Comparison of ENCODE assay signal across 1 cellular context in the genomic region with DNA sequence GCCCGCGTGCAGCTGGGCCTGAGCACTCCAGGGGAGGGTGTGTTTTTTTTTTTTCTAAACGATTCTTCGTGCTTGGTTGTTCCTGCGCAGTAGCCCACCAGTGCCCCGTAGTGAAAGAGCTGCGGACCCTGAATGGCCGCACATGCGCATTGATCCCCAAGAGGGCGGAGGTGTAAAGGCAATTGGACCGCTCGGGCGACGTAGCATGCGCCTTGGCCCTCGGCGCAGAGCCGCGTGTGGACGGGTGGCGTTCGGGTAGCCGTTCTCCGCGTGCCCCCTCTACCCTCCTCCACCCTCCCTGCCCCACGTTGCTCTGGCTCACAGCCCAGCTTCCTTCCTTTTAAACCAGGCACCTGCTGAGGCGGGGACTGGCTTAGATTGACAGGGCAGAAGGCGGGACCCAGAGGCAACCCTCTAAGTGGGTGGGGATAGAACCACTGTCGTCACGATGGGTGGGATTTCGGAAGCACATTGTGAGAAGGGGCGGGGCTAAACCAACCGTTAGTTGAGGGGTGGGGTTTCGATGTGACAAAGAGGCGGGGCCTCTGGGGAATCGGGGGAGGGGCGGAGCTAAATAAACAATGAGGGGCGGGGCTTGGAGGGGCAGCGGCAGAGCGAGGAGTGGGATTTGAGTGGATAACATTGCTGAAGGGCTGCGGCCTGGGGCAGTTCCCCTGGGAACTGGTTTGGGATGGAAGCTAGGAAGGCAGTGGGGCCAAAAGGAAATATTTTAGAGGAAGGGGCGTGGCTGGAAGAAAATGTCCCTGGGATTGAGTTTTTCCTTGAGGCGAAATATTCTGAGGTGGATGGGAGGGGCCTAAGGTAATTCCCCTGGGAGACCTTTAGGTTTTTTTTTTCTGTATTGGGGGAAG.
TF ChIP-seq lines count a peak whose summit lies in the region.

No MANE protein-coding gene starts in this region.

TF ChIP-seq in K562, 482 proteins besides CTCF, POLR2A, EP300 and RAD21 (continued from another document and continues in another):
- TF ChIP-seq HNRNPUL1 (IDR thresholded peaks at IDR 0.05; ENCODE audit: low read length) (no peak), HNRNPK (IDR thresholded peaks at IDR 0.05; ENCODE audit: low read depth, low read length, poor library complexity, severe bottlenecking) (no peak), LCOR (CRISPR knock-in tag; IDR thresholded peaks at IDR 0.05) (no peak; the same call in 1 of the 2 replicates), NFXL1 (CRISPR knock-in tag; IDR thresholded peaks at IDR 0.05) (peak; percentile 77; the same call in 1 of the 2 replicates), ZNF232 (CRISPR knock-in tag; IDR thresholded peaks at IDR 0.05) (no peak), ZNF384 (IDR thresholded peaks at IDR 0.05; ENCODE audit: low read depth, low read length) (peak; percentile 8; the same call in 1 of the 2 replicates), ZNF696 (CRISPR knock-in tag; conservative IDR thresholded peaks at IDR 0.05) (no peak), ZNF3 (CRISPR knock-in tag; IDR thresholded peaks at IDR 0.05) (no peak), RBM15 (IDR thresholded peaks at IDR 0.05; ENCODE audit: insufficient read depth, low read length) (no peak), ZNF707 (CRISPR knock-in tag; conservative IDR thresholded peaks at IDR 0.05) (0 out of 2 replicates have a peak, but pooled peaks have one; percentile 20), PCBP1 (IDR thresholded peaks at IDR 0.05; ENCODE audit: low read depth, low read length, poor library complexity, severe bottlenecking) (peak; percentile 43), LARP7 (IDR thresholded peaks at IDR 0.05) (no peak), SMARCA5 (IDR thresholded peaks at IDR 0.05) (no peak), PHF8 (IDR thresholded peaks at IDR 0.05; ENCODE audit: borderline replicate concordance, low read length) (peak; percentile 80), ZNF699 (CRISPR knock-in tag; IDR thresholded peaks at IDR 0.05; ENCODE audit: insufficient replicate concordance) (no peak), CHD1 (IDR thresholded peaks at IDR 0.05; ENCODE audit: low read length) (peak; percentile 31), RBM14 (IDR thresholded peaks at IDR 0.05; ENCODE audit: borderline replicate concordance, insufficient read depth, low read depth, low read length) (no peak), POLR2G (IDR thresholded peaks at IDR 0.05; ENCODE audit: low read depth, low read length) (peak; percentile 91), ZFP36 (IDR thresholded peaks at IDR 0.05; ENCODE audit: low read depth, low read length, partially characterized antibody) (no peak), FOXM1 (IDR thresholded peaks at IDR 0.05; ENCODE audit: low read depth) (no peak), FOXM1 (CRISPR knock-in tag; IDR thresholded peaks at IDR 0.05; ENCODE audit: low read depth) (peak; percentile 84; the same call in 1 of the 2 replicates), SRSF7 (optimal IDR thresholded peaks at IDR 0.05; ENCODE audit: low read depth, low read length) (no peak), ETS2 (tag; IDR thresholded peaks at IDR 0.05; ENCODE audit: borderline replicate concordance, poor library complexity, severe bottlenecking) (no peak), ZBTB8A (IDR thresholded peaks at IDR 0.05; ENCODE audit: partially characterized antibody) (no peak), ZNF778 (CRISPR knock-in tag; IDR thresholded peaks at IDR 0.05) (no peak), GTF2E2 (tag; IDR thresholded peaks at IDR 0.05) (no peak; the same call in 1 of the 2 replicates), ZNF436 (CRISPR knock-in tag; IDR thresholded peaks at IDR 0.05) (0 out of 2 replicates have a peak, but pooled peaks have one; percentile 53), SP2 (IDR thresholded peaks at IDR 0.05; ENCODE audit: extremely low read depth, low read depth, low read length, poor library complexity, severe bottlenecking) (peak; percentile 6), ZNF57 (CRISPR knock-in tag; IDR thresholded peaks at IDR 0.05) (peak; percentile 57; the same call in 1 of the 2 replicates)
- TF ChIP-seq, protein P1, sequence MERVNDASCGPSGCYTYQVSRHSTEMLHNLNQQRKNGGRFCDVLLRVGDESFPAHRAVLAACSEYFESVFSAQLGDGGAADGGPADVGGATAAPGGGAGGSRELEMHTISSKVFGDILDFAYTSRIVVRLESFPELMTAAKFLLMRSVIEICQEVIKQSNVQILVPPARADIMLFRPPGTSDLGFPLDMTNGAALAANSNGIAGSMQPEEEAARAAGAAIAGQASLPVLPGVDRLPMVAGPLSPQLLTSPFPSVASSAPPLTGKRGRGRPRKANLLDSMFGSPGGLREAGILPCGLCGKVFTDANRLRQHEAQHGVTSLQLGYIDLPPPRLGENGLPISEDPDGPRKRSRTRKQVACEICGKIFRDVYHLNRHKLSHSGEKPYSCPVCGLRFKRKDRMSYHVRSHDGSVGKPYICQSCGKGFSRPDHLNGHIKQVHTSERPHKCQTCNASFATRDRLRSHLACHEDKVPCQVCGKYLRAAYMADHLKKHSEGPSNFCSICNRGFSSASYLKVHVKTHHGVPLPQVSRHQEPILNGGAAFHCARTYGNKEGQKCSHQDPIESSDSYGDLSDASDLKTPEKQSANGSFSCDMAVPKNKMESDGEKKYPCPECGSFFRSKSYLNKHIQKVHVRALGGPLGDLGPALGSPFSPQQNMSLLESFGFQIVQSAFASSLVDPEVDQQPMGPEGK (CRISPR knock-in tag; IDR thresholded peaks at IDR 0.05; ENCODE audit: borderline replicate concordance) = no peak
- TF ChIP-seq, protein P2, sequence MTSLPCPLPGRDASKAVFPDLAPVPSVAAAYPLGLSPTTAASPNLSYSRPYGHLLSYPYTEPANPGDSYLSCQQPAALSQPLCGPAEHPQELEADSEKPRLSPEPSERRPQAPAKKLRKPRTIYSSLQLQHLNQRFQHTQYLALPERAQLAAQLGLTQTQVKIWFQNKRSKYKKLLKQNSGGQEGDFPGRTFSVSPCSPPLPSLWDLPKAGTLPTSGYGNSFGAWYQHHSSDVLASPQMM (CRISPR knock-in tag; IDR thresholded peaks at IDR 0.05) = no peak
- TF ChIP-seq, protein P3, sequence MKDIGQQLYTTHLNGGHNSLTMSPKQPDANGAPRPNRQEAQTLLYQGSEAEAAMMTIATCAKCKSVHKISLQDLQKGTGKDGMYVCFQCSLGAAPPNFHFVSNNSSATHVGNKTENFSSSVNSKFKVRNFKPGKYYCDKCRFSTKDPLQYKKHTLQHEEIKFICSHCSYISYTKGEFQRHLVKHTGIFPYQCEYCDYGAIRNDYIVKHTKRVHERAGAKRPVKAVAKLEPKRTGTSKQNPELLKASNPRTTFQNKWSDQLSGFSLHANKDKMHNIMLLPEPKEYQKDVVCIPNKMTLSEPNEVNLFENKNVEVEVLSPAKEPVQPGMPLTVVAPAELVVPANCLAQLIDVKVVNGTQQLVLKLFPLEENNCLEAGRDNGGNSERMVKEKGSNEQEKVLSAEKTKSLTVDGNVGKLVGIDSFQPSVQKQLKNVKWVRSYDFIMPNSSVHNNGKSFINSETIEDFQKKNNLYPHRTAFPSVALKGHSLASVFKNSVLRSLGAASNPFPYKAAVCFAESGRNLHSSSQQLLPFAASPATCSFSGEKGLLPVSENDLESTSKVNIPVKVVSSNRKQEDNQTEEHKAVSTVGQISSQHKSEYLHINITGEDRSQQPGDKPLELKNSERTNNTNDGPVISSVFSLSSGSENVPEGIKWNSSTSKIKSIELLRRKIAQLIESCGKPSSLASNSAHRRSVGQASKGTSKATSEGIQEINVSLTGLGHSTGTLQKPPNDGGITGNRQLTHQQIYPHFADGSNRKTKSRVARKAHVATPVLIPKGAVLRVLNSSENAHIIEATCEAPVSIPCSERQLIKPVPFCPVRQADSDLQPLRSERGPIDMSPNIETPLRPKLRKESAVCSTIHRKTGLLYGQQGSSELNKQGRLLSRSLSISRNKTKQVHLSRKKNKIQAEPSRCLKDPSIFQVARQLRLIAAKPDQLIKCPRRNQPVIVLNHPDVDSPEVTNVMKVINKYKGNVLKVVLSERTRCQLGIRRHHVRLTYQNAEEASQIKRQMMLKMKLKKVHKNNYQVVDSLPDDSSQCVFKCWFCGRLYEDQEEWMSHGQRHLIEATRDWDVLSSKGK (CRISPR knock-in tag; IDR thresholded peaks at IDR 0.05) = no peak
- TF ChIP-seq, protein P4, sequence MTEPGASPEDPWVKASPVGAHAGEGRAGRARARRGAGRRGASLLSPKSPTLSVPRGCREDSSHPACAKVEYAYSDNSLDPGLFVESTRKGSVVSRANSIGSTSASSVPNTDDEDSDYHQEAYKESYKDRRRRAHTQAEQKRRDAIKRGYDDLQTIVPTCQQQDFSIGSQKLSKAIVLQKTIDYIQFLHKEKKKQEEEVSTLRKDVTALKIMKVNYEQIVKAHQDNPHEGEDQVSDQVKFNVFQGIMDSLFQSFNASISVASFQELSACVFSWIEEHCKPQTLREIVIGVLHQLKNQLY (CRISPR knock-in tag; conservative IDR thresholded peaks at IDR 0.05) = 0 out of 4 replicates have a peak, but pooled peaks of 1 of the 2 experiments have one; percentile 31
- TF ChIP-seq, protein P5, sequence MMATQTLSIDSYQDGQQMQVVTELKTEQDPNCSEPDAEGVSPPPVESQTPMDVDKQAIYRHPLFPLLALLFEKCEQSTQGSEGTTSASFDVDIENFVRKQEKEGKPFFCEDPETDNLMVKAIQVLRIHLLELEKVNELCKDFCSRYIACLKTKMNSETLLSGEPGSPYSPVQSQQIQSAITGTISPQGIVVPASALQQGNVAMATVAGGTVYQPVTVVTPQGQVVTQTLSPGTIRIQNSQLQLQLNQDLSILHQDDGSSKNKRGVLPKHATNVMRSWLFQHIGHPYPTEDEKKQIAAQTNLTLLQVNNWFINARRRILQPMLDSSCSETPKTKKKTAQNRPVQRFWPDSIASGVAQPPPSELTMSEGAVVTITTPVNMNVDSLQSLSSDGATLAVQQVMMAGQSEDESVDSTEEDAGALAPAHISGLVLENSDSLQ (IDR thresholded peaks at IDR 0.05) = peak; percentile 99
- TF ChIP-seq, protein P6, sequence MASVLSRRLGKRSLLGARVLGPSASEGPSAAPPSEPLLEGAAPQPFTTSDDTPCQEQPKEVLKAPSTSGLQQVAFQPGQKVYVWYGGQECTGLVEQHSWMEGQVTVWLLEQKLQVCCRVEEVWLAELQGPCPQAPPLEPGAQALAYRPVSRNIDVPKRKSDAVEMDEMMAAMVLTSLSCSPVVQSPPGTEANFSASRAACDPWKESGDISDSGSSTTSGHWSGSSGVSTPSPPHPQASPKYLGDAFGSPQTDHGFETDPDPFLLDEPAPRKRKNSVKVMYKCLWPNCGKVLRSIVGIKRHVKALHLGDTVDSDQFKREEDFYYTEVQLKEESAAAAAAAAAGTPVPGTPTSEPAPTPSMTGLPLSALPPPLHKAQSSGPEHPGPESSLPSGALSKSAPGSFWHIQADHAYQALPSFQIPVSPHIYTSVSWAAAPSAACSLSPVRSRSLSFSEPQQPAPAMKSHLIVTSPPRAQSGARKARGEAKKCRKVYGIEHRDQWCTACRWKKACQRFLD (CRISPR knock-in tag; IDR thresholded peaks at IDR 0.05) = peak; percentile 28; the same call in 1 of the 2 replicates
- TF ChIP-seq, protein P7, sequence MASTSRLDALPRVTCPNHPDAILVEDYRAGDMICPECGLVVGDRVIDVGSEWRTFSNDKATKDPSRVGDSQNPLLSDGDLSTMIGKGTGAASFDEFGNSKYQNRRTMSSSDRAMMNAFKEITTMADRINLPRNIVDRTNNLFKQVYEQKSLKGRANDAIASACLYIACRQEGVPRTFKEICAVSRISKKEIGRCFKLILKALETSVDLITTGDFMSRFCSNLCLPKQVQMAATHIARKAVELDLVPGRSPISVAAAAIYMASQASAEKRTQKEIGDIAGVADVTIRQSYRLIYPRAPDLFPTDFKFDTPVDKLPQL (IDR thresholded peaks at IDR 0.05; ENCODE audit: extremely low read depth, insufficient read length) = peak; percentile 58
- TF ChIP-seq, protein P8, sequence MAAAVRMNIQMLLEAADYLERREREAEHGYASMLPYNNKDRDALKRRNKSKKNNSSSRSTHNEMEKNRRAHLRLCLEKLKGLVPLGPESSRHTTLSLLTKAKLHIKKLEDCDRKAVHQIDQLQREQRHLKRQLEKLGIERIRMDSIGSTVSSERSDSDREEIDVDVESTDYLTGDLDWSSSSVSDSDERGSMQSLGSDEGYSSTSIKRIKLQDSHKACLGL (CRISPR knock-in tag; IDR thresholded peaks at IDR 0.05; ENCODE audit: borderline replicate concordance, poor library complexity, severe bottlenecking) = peak; percentile 21
- TF ChIP-seq, protein P9, sequence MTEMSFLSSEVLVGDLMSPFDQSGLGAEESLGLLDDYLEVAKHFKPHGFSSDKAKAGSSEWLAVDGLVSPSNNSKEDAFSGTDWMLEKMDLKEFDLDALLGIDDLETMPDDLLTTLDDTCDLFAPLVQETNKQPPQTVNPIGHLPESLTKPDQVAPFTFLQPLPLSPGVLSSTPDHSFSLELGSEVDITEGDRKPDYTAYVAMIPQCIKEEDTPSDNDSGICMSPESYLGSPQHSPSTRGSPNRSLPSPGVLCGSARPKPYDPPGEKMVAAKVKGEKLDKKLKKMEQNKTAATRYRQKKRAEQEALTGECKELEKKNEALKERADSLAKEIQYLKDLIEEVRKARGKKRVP (CRISPR knock-in tag; IDR thresholded peaks at IDR 0.05) = peak; percentile 52; the same call in 1 of the 2 replicates
- TF ChIP-seq, protein P10, sequence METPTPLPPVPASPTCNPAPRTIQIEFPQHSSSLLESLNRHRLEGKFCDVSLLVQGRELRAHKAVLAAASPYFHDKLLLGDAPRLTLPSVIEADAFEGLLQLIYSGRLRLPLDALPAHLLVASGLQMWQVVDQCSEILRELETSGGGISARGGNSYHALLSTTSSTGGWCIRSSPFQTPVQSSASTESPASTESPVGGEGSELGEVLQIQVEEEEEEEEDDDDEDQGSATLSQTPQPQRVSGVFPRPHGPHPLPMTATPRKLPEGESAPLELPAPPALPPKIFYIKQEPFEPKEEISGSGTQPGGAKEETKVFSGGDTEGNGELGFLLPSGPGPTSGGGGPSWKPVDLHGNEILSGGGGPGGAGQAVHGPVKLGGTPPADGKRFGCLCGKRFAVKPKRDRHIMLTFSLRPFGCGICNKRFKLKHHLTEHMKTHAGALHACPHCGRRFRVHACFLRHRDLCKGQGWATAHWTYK (CRISPR knock-in tag; IDR thresholded peaks at IDR 0.05) = peak; percentile 80; the same call in 1 of the 2 replicates
- TF ChIP-seq, protein P11, sequence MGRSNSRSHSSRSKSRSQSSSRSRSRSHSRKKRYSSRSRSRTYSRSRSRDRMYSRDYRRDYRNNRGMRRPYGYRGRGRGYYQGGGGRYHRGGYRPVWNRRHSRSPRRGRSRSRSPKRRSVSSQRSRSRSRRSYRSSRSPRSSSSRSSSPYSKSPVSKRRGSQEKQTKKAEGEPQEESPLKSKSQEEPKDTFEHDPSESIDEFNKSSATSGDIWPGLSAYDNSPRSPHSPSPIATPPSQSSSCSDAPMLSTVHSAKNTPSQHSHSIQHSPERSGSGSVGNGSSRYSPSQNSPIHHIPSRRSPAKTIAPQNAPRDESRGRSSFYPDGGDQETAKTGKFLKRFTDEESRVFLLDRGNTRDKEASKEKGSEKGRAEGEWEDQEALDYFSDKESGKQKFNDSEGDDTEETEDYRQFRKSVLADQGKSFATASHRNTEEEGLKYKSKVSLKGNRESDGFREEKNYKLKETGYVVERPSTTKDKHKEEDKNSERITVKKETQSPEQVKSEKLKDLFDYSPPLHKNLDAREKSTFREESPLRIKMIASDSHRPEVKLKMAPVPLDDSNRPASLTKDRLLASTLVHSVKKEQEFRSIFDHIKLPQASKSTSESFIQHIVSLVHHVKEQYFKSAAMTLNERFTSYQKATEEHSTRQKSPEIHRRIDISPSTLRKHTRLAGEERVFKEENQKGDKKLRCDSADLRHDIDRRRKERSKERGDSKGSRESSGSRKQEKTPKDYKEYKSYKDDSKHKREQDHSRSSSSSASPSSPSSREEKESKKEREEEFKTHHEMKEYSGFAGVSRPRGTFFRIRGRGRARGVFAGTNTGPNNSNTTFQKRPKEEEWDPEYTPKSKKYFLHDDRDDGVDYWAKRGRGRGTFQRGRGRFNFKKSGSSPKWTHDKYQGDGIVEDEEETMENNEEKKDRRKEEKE (IDR thresholded peaks at IDR 0.05; ENCODE audit: borderline replicate concordance in 1 of 2, control insufficient read depth in 1 of 2, low read depth in 2 of 2, low read length in 1 of 2) = no peak
